ENCODE assay signal across 8 cellular contexts in genomic region chr11:27296406-27296994, GRCh38.
A peak's percentile ranks its signal among the peaks of the same experiment; 100 is the strongest.
DNase-seq lines count a peak whose midpoint lies in the region; ATAC-seq and TF ChIP-seq lines count a peak whose summit lies in the region.

No MANE protein-coding gene starts in this region.

- no peak overlapping the region for H2BK5ac ChIP-seq in IMR-90 (ENCODE audit: low read depth, low read length, poor library complexity, severe bottlenecking)

- H3K4ac ChIP-seq in IMR-90 (ENCODE audit: low read depth, low read length): no peak overlapping the region

- H2BK20ac ChIP-seq in IMR-90 (ENCODE audit: low read depth, low read length): no peak overlapping the region

- TF ChIP-seq POLR2A in IMR-90 (IDR thresholded peaks at IDR 0.05; ENCODE audit: low read depth, low read length) (no peak), erythroblast (IDR thresholded peaks at IDR 0.05; ENCODE audit: low read length) (no peak)

- H4K91ac ChIP-seq in IMR-90 (ENCODE audit: insufficient read depth, low read depth, low read length): no peak overlapping the region

- H3K9me1 ChIP-seq in IMR-90 (ENCODE audit: insufficient read depth, low read length): no peaks in the 10 kb centered on the region

- H4K20me1 ChIP-seq in IMR-90 (ENCODE audit: insufficient read depth, low read length): no peaks in the 10 kb centered on the region

- peaks cover 14% of the 10 kb centered on the region for H3K9me3 Mint-ChIP-seq in progenitor cell of endocrine pancreas (ENCODE audit: low read depth)

- intact Hi-C loops in IMR-90 (cut with micrococcal nuclease) (loop anchor here (1.0 to 5.0 kb wide), 3 partner anchors 112 to 190 kb away; partner anchors contain the start of gene LGR4), Panc1 (cut with micrococcal nuclease; ENCODE audit: unreplicated experiment) (loop anchor here (5.0 kb wide), 2 partner anchors 114 to 191 kb away; no protein-coding TSS in a partner anchor)

- no peak overlapping the region for H3K27ac Mint-ChIP-seq in progenitor cell of endocrine pancreas

- BruUV-seq in IMR-90 (replicated peaks; lab: Mats Ljungman, UMichigan) (no TSS peak), Panc1 (replicated peaks; lab: Mats Ljungman, UMichigan) (no TSS peak)

- TF ChIP-seq CTCF in IMR-90 (conservative IDR thresholded peaks at IDR 0.05; ENCODE audit: low read depth, low read length) (peak; percentile 73), Panc1 (IDR thresholded peaks at IDR 0.05) (peak; percentile 80), progenitor cell of endocrine pancreas (IDR thresholded peaks at IDR 0.05; ENCODE audit: unreplicated experiment) (peak; percentile 63)

- peaks cover 4% of the 10 kb centered on the region; the same call in 1 of the 2 replicates for H3K4me1 ChIP-seq in IMR-90 (ENCODE audit: control insufficient read depth, insufficient read depth, low read length)
- peaks cover 14% of the 10 kb centered on the region; the same call in 1 of the 2 replicates for H3K4me1 ChIP-seq in Panc1 (ENCODE audit: control insufficient read depth, insufficient read depth, low read length)

- peak; percentile 82 for TF ChIP-seq RAD21 in IMR-90 (IDR thresholded peaks at IDR 0.05; ENCODE audit: low read length)

- no peaks in the 10 kb centered on the region for H3K36me3 ChIP-seq in IMR-90 (ENCODE audit: control insufficient read depth, insufficient read depth, low read length)
- H3K36me3 ChIP-seq in Panc1 (ENCODE audit: control insufficient read depth, insufficient read depth, low read length): no peaks in the 10 kb centered on the region

- peaks cover 9% of the 10 kb centered on the region for H3K4me1 Mint-ChIP-seq in progenitor cell of endocrine pancreas (ENCODE audit: low read depth)

- no peak overlapping the region for H3K14ac ChIP-seq in IMR-90 (replicated peaks; ENCODE audit: low read depth, low read length)

- no CpG with 5 or more reads among the region's 5 CpGs for WGBS in IMR-90 (ENCODE audit: extremely low coverage in 2 of 2, insufficient read length in 1 of 2), 2 experiments

- H3K9me3 ChIP-seq in IMR-90 (ENCODE audit: control insufficient read depth, insufficient read depth, low read length) (no peaks in the 10 kb centered on the region), Panc1 (ENCODE audit: control insufficient read depth, insufficient read depth, low read depth, low read length) (no peaks in the 10 kb centered on the region; the same call in 1 of the 2 replicates)

- H3K27me3 ChIP-seq in IMR-90 (ENCODE audit: control insufficient read depth, insufficient read depth, low read length) (no peaks in the 10 kb centered on the region), Panc1 (ENCODE audit: control insufficient read depth, insufficient read depth, low read length) (no peaks in the 10 kb centered on the region)

- H3K36me3 Mint-ChIP-seq in progenitor cell of endocrine pancreas (ENCODE audit: insufficient read depth): peaks cover 10% of the 10 kb centered on the region

- H3K79me1 ChIP-seq in IMR-90 (ENCODE audit: low read depth in 1 of 2, low read length in 2 of 2): no peaks in the 10 kb centered on the region

- H4K5ac ChIP-seq in IMR-90 (ENCODE audit: low read depth, low read length): no peak overlapping the region

- ATAC-seq in GM21390 (IDR thresholded peaks at IDR 0.05; ENCODE audit: unreplicated experiment) (peak; percentile 91), IMR-90 (ENCODE audit: low read depth) (peak; percentile 79), Panc1 (peak; percentile 90)

- H3K4me2 ChIP-seq in IMR-90 (ENCODE audit: low read depth, low read length): no peak overlapping the region

- no peak overlapping the region for H2BK120ac ChIP-seq in IMR-90 (ENCODE audit: low read depth, low read length)

- no peak overlapping the region for H3K4me3 Mint-ChIP-seq in progenitor cell of endocrine pancreas (ENCODE audit: low read depth)

- H3K27ac ChIP-seq in IMR-90 (ENCODE audit: insufficient read depth, low read length) (no peak overlapping the region), Panc1 (ENCODE audit: low read length) (peak overlapping the region; percentile 83)

- H2AFZ ChIP-seq in IMR-90 (replicated peaks; ENCODE audit: low read length, poor library complexity): no peak overlapping the region

- DNase-seq in DMS53 treated with DMSO at 0.1 percent for 48 hours (lab: John Stamatoyannopoulos, UW; ENCODE audit: unreplicated experiment): peak; percentile 51
- DNase-seq in IMR-90: peak; percentile 70
- peak; percentile 41 for DNase-seq in Panc1 (ENCODE audit: low read depth, low spot score)
- DNase-seq in erythroblast (lab: John Stamatoyannopoulos, UW): peak; percentile 55 to 65
- DNase-seq in progenitor cell of endocrine pancreas (ENCODE audit: low spot score, unreplicated experiment): no peak
- DNase-seq in activated naive CD4-positive, alpha-beta T cell treated with Interleukin-2 at 50 U/mL for 16 hours: no peak
- no peak for DNase-seq in activated T-cell treated with anti-CD3 and anti-CD28 coated beads, Interleukin-2, amount 50 U/mL, for 1 hour

- no peak overlapping the region for H3K18ac ChIP-seq in IMR-90 (ENCODE audit: low read depth, low read length)

- in situ Hi-C loops in IMR-90 (cut with MboI; ENCODE audit: low sequenced_read_pairs): loop anchor here (5.0 kb wide), 1 partner anchor 109 kb away; no protein-coding TSS in a partner anchor
- in situ Hi-C loops in Panc1 (cut with HindIII; ENCODE audit: low pct_unique_long_range_greater_than_20kb, low sequenced_read_pairs): no loop called here

- H3K23ac ChIP-seq in IMR-90 (ENCODE audit: low read depth, low read length): no peak overlapping the region

- dilution Hi-C loops in IMR-90 (cut with HindIII; ENCODE audit: low sequenced_read_pairs, unreplicated experiment): no loop called here

- no peak overlapping the region for H2AK9ac ChIP-seq in IMR-90 (replicated peaks; ENCODE audit: low read depth, low read length, poor library complexity)

- H2BK15ac ChIP-seq in IMR-90 (ENCODE audit: low read depth, low read length): no peak overlapping the region

- no peak overlapping the region for H3K4me3 ChIP-seq in IMR-90 (ENCODE audit: insufficient read depth, low read depth, low read length)
- H3K4me3 ChIP-seq in Panc1 (ENCODE audit: low read depth in 2 of 2, low read length in 2 of 2): no peak overlapping the region

- POLR2A ChIA-PET in IMR-90 (lab: Charles Lee; ENCODE audit: unreplicated experiment) (interaction anchor here (0.8 kb wide), 2 partner anchors 113 to 189 kb away, joined by 3 to 5 read pairs; no protein-coding TSS in a partner anchor), Panc1 (lab: Charles Lee) (no interaction called here)

- no peak overlapping the region for H2AK5ac ChIP-seq in IMR-90 (ENCODE audit: low read depth, low read length)

- CTCF ChIA-PET in IMR-90 (lab: Yijun Ruan, JAX) (interaction anchor here (0.6 to 1.8 kb wide), 18 partner anchors 9 to 190 kb away, joined by 3 to 19 read pairs (median 3); no protein-coding TSS in a partner anchor), Panc1 (lab: Charles Lee) (interaction anchor here (0.6 to 1.7 kb wide), 12 partner anchors 9 to 507 kb away, joined by 3 to 11 read pairs (median 4); partner anchors contain the start of gene CCDC34)

- no peaks in the 10 kb centered on the region for H3K27me3 Mint-ChIP-seq in progenitor cell of endocrine pancreas

- no peak overlapping the region for H3K9ac ChIP-seq in IMR-90 (ENCODE audit: low read depth, low read length)

- no peak overlapping the region for H3K56ac ChIP-seq in IMR-90 (ENCODE audit: extremely low read depth, insufficient read depth, low read length)

- H4K8ac ChIP-seq in IMR-90 (ENCODE audit: low read depth in 2 of 2, low read length in 2 of 2): no peak overlapping the region

TF ChIP-seq in IMR-90, 13 proteins besides CTCF, POLR2A, EP300 and RAD21:
- TF ChIP-seq USF2 (IDR thresholded peaks at IDR 0.05; ENCODE audit: low read depth, low read length) (no peak), MAFK (IDR thresholded peaks at IDR 0.05; ENCODE audit: low read depth, low read length) (no peak), FOS (IDR thresholded peaks at IDR 0.05; ENCODE audit: low read depth, low read length) (no peak), MAZ (IDR thresholded peaks at IDR 0.05; ENCODE audit: borderline replicate concordance, low read depth, low read length) (no peak), SMC3 (IDR thresholded peaks at IDR 0.05; ENCODE audit: low read depth, low read length) (peak; percentile 87), RCOR1 (IDR thresholded peaks at IDR 0.05; ENCODE audit: insufficient replicate concordance, low read length) (no peak), MXI1 (IDR thresholded peaks at IDR 0.05; ENCODE audit: borderline replicate concordance, low read depth, low read length) (no peak), ELK1 (IDR thresholded peaks at IDR 0.05; ENCODE audit: borderline replicate concordance, low read depth, low read length) (no peak)

Comparison
In these comparisons a context has a peak if more than half of its experiments do, and no peak if none do; other contexts are left out.
1. DNase-seq: peak in DMS53 treated with DMSO at 0.1 percent for 48 hours (single experiment), IMR-90 (single experiment), Panc1 (single experiment) and erythroblast (2 of 2); none in progenitor cell of endocrine pancreas (single experiment), activated naive CD4-positive, alpha-beta T cell treated with Interleukin-2 at 50 U/mL for 16 hours (single experiment) and activated T-cell treated with anti-CD3 and anti-CD28 coated beads, Interleukin-2, amount 50 U/mL, for 1 hour (single experiment).
2. Peak in every context shown above with its lines, with median percentiles within 50 percentile points of each other: ATAC-seq and CTCF ChIP-seq.